1 cellular context compared by ENCODE assay signal in the genomic region with DNA sequence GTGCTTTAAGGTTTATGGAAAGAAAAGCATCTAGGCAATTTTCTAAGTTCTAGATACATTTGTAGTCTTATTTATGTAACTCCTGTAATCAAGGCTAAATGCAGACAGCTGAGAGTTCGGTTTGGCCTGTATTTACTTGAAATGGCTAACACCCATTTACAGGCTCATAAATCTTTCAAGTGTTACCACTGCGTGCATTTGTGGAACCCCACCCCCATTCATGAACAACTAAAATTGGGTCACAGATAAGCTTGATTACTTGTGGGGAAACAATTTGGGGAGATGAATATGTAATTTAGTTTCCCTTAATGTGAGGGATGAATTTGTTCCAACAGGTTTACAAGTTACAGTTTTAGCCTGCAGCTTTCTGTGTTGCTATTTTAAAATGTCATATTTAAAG.
A peak's percentile ranks its signal among the peaks of the same experiment; 100 is the strongest.
TF ChIP-seq lines count a peak whose summit lies in the region.

No MANE protein-coding gene starts in this region.

TF ChIP-seq in K562, 482 proteins besides CTCF, POLR2A, EP300 and RAD21 (continued from another document and continues in another):
- TF ChIP-seq, protein P1, sequence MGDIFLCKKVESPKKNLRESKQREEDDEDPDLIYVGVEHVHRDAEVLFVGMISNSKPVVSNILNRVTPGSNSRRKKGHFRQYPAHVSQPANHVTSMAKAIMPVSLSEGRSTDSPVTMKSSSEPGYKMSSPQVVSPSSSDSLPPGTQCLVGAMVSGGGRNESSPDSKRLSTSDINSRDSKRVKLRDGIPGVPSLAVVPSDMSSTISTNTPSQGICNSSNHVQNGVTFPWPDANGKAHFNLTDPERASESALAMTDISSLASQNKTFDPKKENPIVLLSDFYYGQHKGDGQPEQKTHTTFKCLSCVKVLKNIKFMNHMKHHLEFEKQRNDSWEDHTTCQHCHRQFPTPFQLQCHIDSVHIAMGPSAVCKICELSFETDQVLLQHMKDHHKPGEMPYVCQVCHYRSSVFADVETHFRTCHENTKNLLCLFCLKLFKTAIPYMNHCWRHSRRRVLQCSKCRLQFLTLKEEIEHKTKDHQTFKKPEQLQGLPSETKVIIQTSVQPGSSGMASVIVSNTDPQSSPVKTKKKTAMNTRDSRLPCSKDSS (IDR thresholded peaks at IDR 0.05; ENCODE audit: low read depth, partially characterized antibody) = no peak
- no peak for TF ChIP-seq FOXJ3 (CRISPR knock-in tag; IDR thresholded peaks at IDR 0.05)
- no peak for TF ChIP-seq TAF7 (tag; IDR thresholded peaks at IDR 0.05)
- TF ChIP-seq ZNF444 (CRISPR knock-in tag; IDR thresholded peaks at IDR 0.05) = no peak
- no peak for TF ChIP-seq ZNF431 (CRISPR knock-in tag; IDR thresholded peaks at IDR 0.05)
- TF ChIP-seq, protein P2, sequence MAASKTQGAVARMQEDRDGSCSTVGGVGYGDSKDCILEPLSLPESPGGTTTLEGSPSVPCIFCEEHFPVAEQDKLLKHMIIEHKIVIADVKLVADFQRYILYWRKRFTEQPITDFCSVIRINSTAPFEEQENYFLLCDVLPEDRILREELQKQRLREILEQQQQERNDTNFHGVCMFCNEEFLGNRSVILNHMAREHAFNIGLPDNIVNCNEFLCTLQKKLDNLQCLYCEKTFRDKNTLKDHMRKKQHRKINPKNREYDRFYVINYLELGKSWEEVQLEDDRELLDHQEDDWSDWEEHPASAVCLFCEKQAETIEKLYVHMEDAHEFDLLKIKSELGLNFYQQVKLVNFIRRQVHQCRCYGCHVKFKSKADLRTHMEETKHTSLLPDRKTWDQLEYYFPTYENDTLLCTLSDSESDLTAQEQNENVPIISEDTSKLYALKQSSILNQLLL (CRISPR knock-in tag; IDR thresholded peaks at IDR 0.05; ENCODE audit: borderline replicate concordance) = no peak
- no peak for TF ChIP-seq SRSF7 (optimal IDR thresholded peaks at IDR 0.05; ENCODE audit: low read depth, low read length)
- TF ChIP-seq ZNF175 (CRISPR knock-in tag; IDR thresholded peaks at IDR 0.05; ENCODE audit: low read depth) = 0 out of 2 replicates have a peak, but pooled peaks have one; percentile 28
- TF ChIP-seq, protein P3, sequence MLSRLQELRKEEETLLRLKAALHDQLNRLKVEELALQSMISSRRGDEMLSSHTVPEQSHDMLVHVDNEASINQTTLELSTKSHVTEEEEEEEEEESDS (CRISPR knock-in tag; IDR thresholded peaks at IDR 0.05) = no peak
- no peak for TF ChIP-seq ZNF146 (CRISPR knock-in tag; IDR thresholded peaks at IDR 0.05; ENCODE audit: unreplicated experiment)
- no peak for TF ChIP-seq SNIP1 (IDR thresholded peaks at IDR 0.05; ENCODE audit: low read depth)
- TF ChIP-seq NR2C2 (CRISPR knock-in tag; IDR thresholded peaks at IDR 0.05) = no peak
- TF ChIP-seq NR2C2 (tag; IDR thresholded peaks at IDR 0.05) = 0 out of 2 replicates have a peak, but pooled peaks have one; percentile 13
- TF ChIP-seq ZFP36 (IDR thresholded peaks at IDR 0.05; ENCODE audit: low read depth, low read length, partially characterized antibody) = no peak
- 0 out of 2 replicates have a peak, but pooled peaks have one; percentile 17 for TF ChIP-seq ETV1 (tag; conservative IDR thresholded peaks at IDR 0.05; ENCODE audit: low read depth)
- no peak for TF ChIP-seq ZNF3 (CRISPR knock-in tag; IDR thresholded peaks at IDR 0.05)
- peak; percentile 87 for TF ChIP-seq CXXC5 (CRISPR knock-in tag; IDR thresholded peaks at IDR 0.05)
- TF ChIP-seq ZNF584 (CRISPR knock-in tag; IDR thresholded peaks at IDR 0.05; ENCODE audit: low read depth) = 0 out of 2 replicates have a peak, but pooled peaks have one; percentile 62
- no peak for TF ChIP-seq POU5F1 (IDR thresholded peaks at IDR 0.05; ENCODE audit: borderline replicate concordance, low read depth, low read length, partially characterized antibody)
- TF ChIP-seq, protein P4, sequence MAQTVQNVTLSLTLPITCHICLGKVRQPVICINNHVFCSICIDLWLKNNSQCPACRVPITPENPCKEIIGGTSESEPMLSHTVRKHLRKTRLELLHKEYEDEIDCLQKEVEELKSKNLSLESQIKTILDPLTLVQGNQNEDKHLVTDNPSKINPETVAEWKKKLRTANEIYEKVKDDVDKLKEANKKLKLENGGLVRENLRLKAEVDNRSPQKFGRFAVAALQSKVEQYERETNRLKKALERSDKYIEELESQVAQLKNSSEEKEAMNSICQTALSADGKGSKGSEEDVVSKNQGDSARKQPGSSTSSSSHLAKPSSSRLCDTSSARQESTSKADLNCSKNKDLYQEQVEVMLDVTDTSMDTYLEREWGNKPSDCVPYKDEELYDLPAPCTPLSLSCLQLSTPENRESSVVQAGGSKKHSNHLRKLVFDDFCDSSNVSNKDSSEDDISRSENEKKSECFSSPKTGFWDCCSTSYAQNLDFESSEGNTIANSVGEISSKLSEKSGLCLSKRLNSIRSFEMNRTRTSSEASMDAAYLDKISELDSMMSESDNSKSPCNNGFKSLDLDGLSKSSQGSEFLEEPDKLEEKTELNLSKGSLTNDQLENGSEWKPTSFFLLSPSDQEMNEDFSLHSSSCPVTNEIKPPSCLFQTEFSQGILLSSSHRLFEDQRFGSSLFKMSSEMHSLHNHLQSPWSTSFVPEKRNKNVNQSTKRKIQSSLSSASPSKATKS (CRISPR knock-in tag; IDR thresholded peaks at IDR 0.05) = no peak
- peak; percentile 53; the same call in 1 of the 2 replicates for TF ChIP-seq SOX6 (IDR thresholded peaks at IDR 0.05)
- TF ChIP-seq MTA1 (IDR thresholded peaks at IDR 0.05; ENCODE audit: borderline replicate concordance) = no peak
- peak; percentile 95 for TF ChIP-seq MEIS2 (IDR thresholded peaks at IDR 0.05; ENCODE audit: partially characterized antibody)
- no peak for TF ChIP-seq SRSF3 (IDR thresholded peaks at IDR 0.05; ENCODE audit: insufficient read depth, low read length)
- no peak for TF ChIP-seq NFRKB (IDR thresholded peaks at IDR 0.05; ENCODE audit: low read depth)
- no peak for TF ChIP-seq DDX20 (tag; IDR thresholded peaks at IDR 0.05; ENCODE audit: low read depth)
- no peak for TF ChIP-seq ASH1L (IDR thresholded peaks at IDR 0.05; ENCODE audit: borderline replicate concordance, low read depth, partially characterized antibody)
- TF ChIP-seq TCFL5 (CRISPR knock-in tag; conservative IDR thresholded peaks at IDR 0.05) = no peak
- no peak for TF ChIP-seq MBD2 (IDR thresholded peaks at IDR 0.05; ENCODE audit: borderline replicate concordance, low read depth)
- no peak for TF ChIP-seq POLR2B (IDR thresholded peaks at IDR 0.05; ENCODE audit: low read depth, partially characterized antibody)
- peak; percentile 30; the same call in 1 of the 2 replicates for TF ChIP-seq TEAD4 (IDR thresholded peaks at IDR 0.05; ENCODE audit: low read length)
- TF ChIP-seq TEAD4 (CRISPR knock-in tag; IDR thresholded peaks at IDR 0.05; ENCODE audit: borderline replicate concordance) = no peak
- TF ChIP-seq SMAD4 (CRISPR knock-in tag; conservative IDR thresholded peaks at IDR 0.05) = peak; percentile 27; the same call in 1 of the 2 replicates
- TF ChIP-seq HIVEP1 (CRISPR knock-in tag; IDR thresholded peaks at IDR 0.05) = no peak
- TF ChIP-seq CREB1 (IDR thresholded peaks at IDR 0.05) = no peak
- TF ChIP-seq CREB1 (CRISPR knock-in tag; IDR thresholded peaks at IDR 0.05) = no peak
- TF ChIP-seq, protein P5, sequence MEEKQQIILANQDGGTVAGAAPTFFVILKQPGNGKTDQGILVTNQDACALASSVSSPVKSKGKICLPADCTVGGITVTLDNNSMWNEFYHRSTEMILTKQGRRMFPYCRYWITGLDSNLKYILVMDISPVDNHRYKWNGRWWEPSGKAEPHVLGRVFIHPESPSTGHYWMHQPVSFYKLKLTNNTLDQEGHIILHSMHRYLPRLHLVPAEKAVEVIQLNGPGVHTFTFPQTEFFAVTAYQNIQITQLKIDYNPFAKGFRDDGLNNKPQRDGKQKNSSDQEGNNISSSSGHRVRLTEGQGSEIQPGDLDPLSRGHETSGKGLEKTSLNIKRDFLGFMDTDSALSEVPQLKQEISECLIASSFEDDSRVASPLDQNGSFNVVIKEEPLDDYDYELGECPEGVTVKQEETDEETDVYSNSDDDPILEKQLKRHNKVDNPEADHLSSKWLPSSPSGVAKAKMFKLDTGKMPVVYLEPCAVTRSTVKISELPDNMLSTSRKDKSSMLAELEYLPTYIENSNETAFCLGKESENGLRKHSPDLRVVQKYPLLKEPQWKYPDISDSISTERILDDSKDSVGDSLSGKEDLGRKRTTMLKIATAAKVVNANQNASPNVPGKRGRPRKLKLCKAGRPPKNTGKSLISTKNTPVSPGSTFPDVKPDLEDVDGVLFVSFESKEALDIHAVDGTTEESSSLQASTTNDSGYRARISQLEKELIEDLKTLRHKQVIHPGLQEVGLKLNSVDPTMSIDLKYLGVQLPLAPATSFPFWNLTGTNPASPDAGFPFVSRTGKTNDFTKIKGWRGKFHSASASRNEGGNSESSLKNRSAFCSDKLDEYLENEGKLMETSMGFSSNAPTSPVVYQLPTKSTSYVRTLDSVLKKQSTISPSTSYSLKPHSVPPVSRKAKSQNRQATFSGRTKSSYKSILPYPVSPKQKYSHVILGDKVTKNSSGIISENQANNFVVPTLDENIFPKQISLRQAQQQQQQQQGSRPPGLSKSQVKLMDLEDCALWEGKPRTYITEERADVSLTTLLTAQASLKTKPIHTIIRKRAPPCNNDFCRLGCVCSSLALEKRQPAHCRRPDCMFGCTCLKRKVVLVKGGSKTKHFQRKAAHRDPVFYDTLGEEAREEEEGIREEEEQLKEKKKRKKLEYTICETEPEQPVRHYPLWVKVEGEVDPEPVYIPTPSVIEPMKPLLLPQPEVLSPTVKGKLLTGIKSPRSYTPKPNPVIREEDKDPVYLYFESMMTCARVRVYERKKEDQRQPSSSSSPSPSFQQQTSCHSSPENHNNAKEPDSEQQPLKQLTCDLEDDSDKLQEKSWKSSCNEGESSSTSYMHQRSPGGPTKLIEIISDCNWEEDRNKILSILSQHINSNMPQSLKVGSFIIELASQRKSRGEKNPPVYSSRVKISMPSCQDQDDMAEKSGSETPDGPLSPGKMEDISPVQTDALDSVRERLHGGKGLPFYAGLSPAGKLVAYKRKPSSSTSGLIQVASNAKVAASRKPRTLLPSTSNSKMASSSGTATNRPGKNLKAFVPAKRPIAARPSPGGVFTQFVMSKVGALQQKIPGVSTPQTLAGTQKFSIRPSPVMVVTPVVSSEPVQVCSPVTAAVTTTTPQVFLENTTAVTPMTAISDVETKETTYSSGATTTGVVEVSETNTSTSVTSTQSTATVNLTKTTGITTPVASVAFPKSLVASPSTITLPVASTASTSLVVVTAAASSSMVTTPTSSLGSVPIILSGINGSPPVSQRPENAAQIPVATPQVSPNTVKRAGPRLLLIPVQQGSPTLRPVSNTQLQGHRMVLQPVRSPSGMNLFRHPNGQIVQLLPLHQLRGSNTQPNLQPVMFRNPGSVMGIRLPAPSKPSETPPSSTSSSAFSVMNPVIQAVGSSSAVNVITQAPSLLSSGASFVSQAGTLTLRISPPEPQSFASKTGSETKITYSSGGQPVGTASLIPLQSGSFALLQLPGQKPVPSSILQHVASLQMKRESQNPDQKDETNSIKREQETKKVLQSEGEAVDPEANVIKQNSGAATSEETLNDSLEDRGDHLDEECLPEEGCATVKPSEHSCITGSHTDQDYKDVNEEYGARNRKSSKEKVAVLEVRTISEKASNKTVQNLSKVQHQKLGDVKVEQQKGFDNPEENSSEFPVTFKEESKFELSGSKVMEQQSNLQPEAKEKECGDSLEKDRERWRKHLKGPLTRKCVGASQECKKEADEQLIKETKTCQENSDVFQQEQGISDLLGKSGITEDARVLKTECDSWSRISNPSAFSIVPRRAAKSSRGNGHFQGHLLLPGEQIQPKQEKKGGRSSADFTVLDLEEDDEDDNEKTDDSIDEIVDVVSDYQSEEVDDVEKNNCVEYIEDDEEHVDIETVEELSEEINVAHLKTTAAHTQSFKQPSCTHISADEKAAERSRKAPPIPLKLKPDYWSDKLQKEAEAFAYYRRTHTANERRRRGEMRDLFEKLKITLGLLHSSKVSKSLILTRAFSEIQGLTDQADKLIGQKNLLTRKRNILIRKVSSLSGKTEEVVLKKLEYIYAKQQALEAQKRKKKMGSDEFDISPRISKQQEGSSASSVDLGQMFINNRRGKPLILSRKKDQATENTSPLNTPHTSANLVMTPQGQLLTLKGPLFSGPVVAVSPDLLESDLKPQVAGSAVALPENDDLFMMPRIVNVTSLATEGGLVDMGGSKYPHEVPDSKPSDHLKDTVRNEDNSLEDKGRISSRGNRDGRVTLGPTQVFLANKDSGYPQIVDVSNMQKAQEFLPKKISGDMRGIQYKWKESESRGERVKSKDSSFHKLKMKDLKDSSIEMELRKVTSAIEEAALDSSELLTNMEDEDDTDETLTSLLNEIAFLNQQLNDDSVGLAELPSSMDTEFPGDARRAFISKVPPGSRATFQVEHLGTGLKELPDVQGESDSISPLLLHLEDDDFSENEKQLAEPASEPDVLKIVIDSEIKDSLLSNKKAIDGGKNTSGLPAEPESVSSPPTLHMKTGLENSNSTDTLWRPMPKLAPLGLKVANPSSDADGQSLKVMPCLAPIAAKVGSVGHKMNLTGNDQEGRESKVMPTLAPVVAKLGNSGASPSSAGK (IDR thresholded peaks at IDR 0.05) = no peak
- no peak for TF ChIP-seq GTF2F1 (IDR thresholded peaks at IDR 0.05; ENCODE audit: low read depth, low read length)
- TF ChIP-seq FOXA1 (IDR thresholded peaks at IDR 0.05; ENCODE audit: borderline replicate concordance) = no peak
- TF ChIP-seq, protein P6, sequence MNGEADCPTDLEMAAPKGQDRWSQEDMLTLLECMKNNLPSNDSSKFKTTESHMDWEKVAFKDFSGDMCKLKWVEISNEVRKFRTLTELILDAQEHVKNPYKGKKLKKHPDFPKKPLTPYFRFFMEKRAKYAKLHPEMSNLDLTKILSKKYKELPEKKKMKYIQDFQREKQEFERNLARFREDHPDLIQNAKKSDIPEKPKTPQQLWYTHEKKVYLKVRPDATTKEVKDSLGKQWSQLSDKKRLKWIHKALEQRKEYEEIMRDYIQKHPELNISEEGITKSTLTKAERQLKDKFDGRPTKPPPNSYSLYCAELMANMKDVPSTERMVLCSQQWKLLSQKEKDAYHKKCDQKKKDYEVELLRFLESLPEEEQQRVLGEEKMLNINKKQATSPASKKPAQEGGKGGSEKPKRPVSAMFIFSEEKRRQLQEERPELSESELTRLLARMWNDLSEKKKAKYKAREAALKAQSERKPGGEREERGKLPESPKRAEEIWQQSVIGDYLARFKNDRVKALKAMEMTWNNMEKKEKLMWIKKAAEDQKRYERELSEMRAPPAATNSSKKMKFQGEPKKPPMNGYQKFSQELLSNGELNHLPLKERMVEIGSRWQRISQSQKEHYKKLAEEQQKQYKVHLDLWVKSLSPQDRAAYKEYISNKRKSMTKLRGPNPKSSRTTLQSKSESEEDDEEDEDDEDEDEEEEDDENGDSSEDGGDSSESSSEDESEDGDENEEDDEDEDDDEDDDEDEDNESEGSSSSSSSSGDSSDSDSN (IDR thresholded peaks at IDR 0.05; ENCODE audit: borderline replicate concordance in 1 of 2, low read depth in 2 of 2, low read length in 2 of 2) = no peak
- 0 out of 2 replicates have a peak, but pooled peaks have one; percentile 57 for TF ChIP-seq FOXJ2 (tag; IDR thresholded peaks at IDR 0.05)
- TF ChIP-seq, protein P7, sequence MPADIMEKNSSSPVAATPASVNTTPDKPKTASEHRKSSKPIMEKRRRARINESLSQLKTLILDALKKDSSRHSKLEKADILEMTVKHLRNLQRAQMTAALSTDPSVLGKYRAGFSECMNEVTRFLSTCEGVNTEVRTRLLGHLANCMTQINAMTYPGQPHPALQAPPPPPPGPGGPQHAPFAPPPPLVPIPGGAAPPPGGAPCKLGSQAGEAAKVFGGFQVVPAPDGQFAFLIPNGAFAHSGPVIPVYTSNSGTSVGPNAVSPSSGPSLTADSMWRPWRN (IDR thresholded peaks at IDR 0.05; ENCODE audit: low read depth) = 0 out of 2 replicates have a peak, but pooled peaks have one; percentile 44
